ENCODE assay signal across 23 cellular contexts in genomic region chr2:49240608-49241007, GRCh38.
DNase-seq lines count a peak whose midpoint lies in the region; ATAC-seq and TF ChIP-seq lines count a peak whose summit lies in the region.
"Had no signal": no experiment of that assay in that cellular context is flagged by ENCODE, and none has a peak within 500 bp of the region (broad histone marks: within the 10 kb centered on the region; RNA-seq: fewer than 3 reads in every experiment).

No MANE protein-coding gene starts in this region.

- H3K4me1 ChIP-seq in IMR-90 (ENCODE audit: control insufficient read depth, insufficient read depth, low read length), result peaks cover 8% of the 10 kb centered on the region
- H3K4me1 ChIP-seq: adrenal gland, psoas muscle had no signal

- WGBS in IMR-90 (ENCODE audit: extremely low coverage in 2 of 2, insufficient read length in 1 of 2), 2 experiments, result no CpG with 5 or more reads among the region's 3 CpGs

- dilution Hi-C loops in IMR-90 (cut with HindIII; ENCODE audit: low sequenced_read_pairs, unreplicated experiment), result no loop called here

- no peak overlapping the region for H2AK9ac ChIP-seq in IMR-90 (replicated peaks; ENCODE audit: low read depth, low read length, poor library complexity)

- ATAC-seq in IMR-90 (ENCODE audit: low read depth) (peak; percentile 56), GM21447 (IDR thresholded peaks at IDR 0.05; ENCODE audit: unreplicated experiment) (no peak), HG03342 (IDR thresholded peaks at IDR 0.05; ENCODE audit: unreplicated experiment) (no peak)
- ATAC-seq: natural killer cell, psoas muscle had no signal

- H2BK15ac ChIP-seq in IMR-90 (ENCODE audit: low read depth, low read length), result no peak overlapping the region

- no peak overlapping the region for H3K27ac ChIP-seq in IMR-90 (ENCODE audit: insufficient read depth, low read length)
- H3K27ac ChIP-seq: adrenal gland, cardiac muscle cell, psoas muscle had no signal

- peak overlapping the region; percentile 16; the same call in 1 of the 2 replicates for H2AK5ac ChIP-seq in IMR-90 (ENCODE audit: low read depth, low read length)

- H3K23ac ChIP-seq in IMR-90 (ENCODE audit: low read depth, low read length), result no peak overlapping the region

- no peak overlapping the region for H4K8ac ChIP-seq in IMR-90 (ENCODE audit: low read depth in 2 of 2, low read length in 2 of 2)

- no peaks in the 10 kb centered on the region for H3K79me1 ChIP-seq in IMR-90 (ENCODE audit: low read depth in 1 of 2, low read length in 2 of 2)

- TF ChIP-seq CTCF in IMR-90 (conservative IDR thresholded peaks at IDR 0.05; ENCODE audit: low read depth, low read length), result no peak

- in situ Hi-C loops in IMR-90 (cut with MboI; ENCODE audit: low sequenced_read_pairs), result no loop called here

- peak overlapping the region; percentile 3; the same call in 1 of the 2 replicates for H2BK120ac ChIP-seq in IMR-90 (ENCODE audit: low read depth, low read length)

- H4K5ac ChIP-seq in IMR-90 (ENCODE audit: low read depth, low read length), result no peak overlapping the region

- no peak overlapping the region for H2AFZ ChIP-seq in IMR-90 (replicated peaks; ENCODE audit: low read length, poor library complexity)

- no peak overlapping the region for H3K4me3 ChIP-seq in IMR-90 (ENCODE audit: insufficient read depth, low read depth, low read length)
- H3K4me3 ChIP-seq: adrenal gland, cardiac muscle cell, lung, psoas muscle, smooth muscle cell had no signal

- H2BK20ac ChIP-seq in IMR-90 (ENCODE audit: low read depth, low read length), result peak overlapping the region; percentile 75; the same call in 1 of the 2 replicates

- no peak overlapping the region for H3K4me2 ChIP-seq in IMR-90 (ENCODE audit: low read depth, low read length)
- H3K4me2 ChIP-seq: smooth muscle cell had no signal

- no peaks in the 10 kb centered on the region for H3K9me1 ChIP-seq in IMR-90 (ENCODE audit: insufficient read depth, low read length)

- intact Hi-C loops in IMR-90 (cut with micrococcal nuclease), result loop anchor here (5.0 to 10.0 kb wide), 2 partner anchors 293 to 516 kb away; no protein-coding TSS in a partner anchor

- no TSS peak for BruUV-seq in IMR-90 (replicated peaks; lab: Mats Ljungman, UMichigan)

- no peak overlapping the region for H3K56ac ChIP-seq in IMR-90 (ENCODE audit: extremely low read depth, insufficient read depth, low read length)

- no peak overlapping the region for H4K91ac ChIP-seq in IMR-90 (ENCODE audit: insufficient read depth, low read depth, low read length)

- H3K14ac ChIP-seq in IMR-90 (replicated peaks; ENCODE audit: low read depth, low read length), result no peak overlapping the region

- H3K4ac ChIP-seq in IMR-90 (ENCODE audit: low read depth, low read length), result 0 out of 2 replicates have a peak overlapping the region, but pooled peaks have one; percentile 43

- no peaks in the 10 kb centered on the region for H3K9me3 ChIP-seq in IMR-90 (ENCODE audit: control insufficient read depth, insufficient read depth, low read length)
- H3K9me3 ChIP-seq: adrenal gland, psoas muscle had no signal

- H2BK5ac ChIP-seq in IMR-90 (ENCODE audit: low read depth, low read length, poor library complexity, severe bottlenecking), result no peak overlapping the region

- TF ChIP-seq POLR2A in IMR-90 (IDR thresholded peaks at IDR 0.05; ENCODE audit: low read depth, low read length), result no peak

- no peak for TF ChIP-seq RAD21 in IMR-90 (IDR thresholded peaks at IDR 0.05; ENCODE audit: low read length)

- no peaks in the 10 kb centered on the region for H3K36me3 ChIP-seq in IMR-90 (ENCODE audit: control insufficient read depth, insufficient read depth, low read length)
- H3K36me3 ChIP-seq: adrenal gland, cardiac muscle cell had no signal

- peak overlapping the region; percentile 59; the same call in 1 of the 2 replicates for H3K18ac ChIP-seq in IMR-90 (ENCODE audit: low read depth, low read length)

- CTCF ChIA-PET in IMR-90 (lab: Yijun Ruan, JAX), result interaction anchor here (1.6 kb wide), 1 partner anchor 294 kb away, joined by 3 read pairs; no protein-coding TSS in a partner anchor

- no peak overlapping the region for H3K9ac ChIP-seq in IMR-90 (ENCODE audit: low read depth, low read length)

- no peaks in the 10 kb centered on the region for H3K27me3 ChIP-seq in IMR-90 (ENCODE audit: control insufficient read depth, insufficient read depth, low read length)
- H3K27me3 ChIP-seq: adrenal gland, cardiac muscle cell had no signal

- DNase-seq in COLO668 (lab: John Stamatoyannopoulos, UW; ENCODE audit: unreplicated experiment) (peak; percentile 49), IMR-90 (peak; percentile 33), fibroblast of the conjunctiva (ENCODE audit: low read depth) (peak; percentile 18), myocyte (ENCODE audit: low read depth) (peak; percentile 75), NCI-H2081 (lab: John Stamatoyannopoulos, UW) (no peak), NCI-H146 treated with DMSO at 0.1 percent for 48 hours (lab: John Stamatoyannopoulos, UW; ENCODE audit: unreplicated experiment) (no peak)
- DNase-seq: activated CD4-positive, alpha-beta T cell treated with anti-CD3 and anti-CD28 coated beads, Interleukin-2, amount 10 ng/mL, durations not matched to agents 7 days and 5 days; activated CD8-positive, alpha-beta memory T cell treated with anti-CD3 and anti-CD28 coated beads, Interleukin-2, amount 50 U/mL, for 48 hours; activated effector memory CD4-positive, alpha-beta T cell treated with Interleukin-2 at 50 U/mL for 16 hours; adrenal gland; CD4-positive, CD25-positive, alpha-beta regulatory T cell; natural killer cell; NCI-H1436 treated with DMSO at 0.1 percent for 48 hours; NCI-H2171 treated with DMSO at 0.1 percent for 48 hours; NCI-H526 treated with DMSO at 0.1 percent for 48 hours; psoas muscle; SIG-M5; stimulated activated CD4-positive, alpha-beta T cell treated with anti-CD3 and anti-CD28 coated beads, Interleukin-4, amount 100 ng/mL, for 24 hours had no signal

- H4K20me1 ChIP-seq in IMR-90 (ENCODE audit: insufficient read depth, low read length), result no peaks in the 10 kb centered on the region

- POLR2A ChIA-PET in IMR-90 (lab: Charles Lee; ENCODE audit: unreplicated experiment), result no interaction called here

TF ChIP-seq in IMR-90, 13 proteins besides CTCF, POLR2A, EP300 and RAD21:
- no peak for TF ChIP-seq CHD1 (IDR thresholded peaks at IDR 0.05; ENCODE audit: low read depth, low read length)
- no peak for TF ChIP-seq BHLHE40 (IDR thresholded peaks at IDR 0.05; ENCODE audit: low read depth, low read length)
- no peak for TF ChIP-seq USF2 (IDR thresholded peaks at IDR 0.05; ENCODE audit: low read depth, low read length)
- no peak for TF ChIP-seq ELK1 (IDR thresholded peaks at IDR 0.05; ENCODE audit: borderline replicate concordance, low read depth, low read length)
- no peak for TF ChIP-seq RCOR1 (IDR thresholded peaks at IDR 0.05; ENCODE audit: insufficient replicate concordance, low read length)
- TF ChIP-seq RFX5 (IDR thresholded peaks at IDR 0.05; ENCODE audit: low read depth, low read length), result no peak
- TF ChIP-seq MAZ (IDR thresholded peaks at IDR 0.05; ENCODE audit: borderline replicate concordance, low read depth, low read length), result no peak
- TF ChIP-seq MAFK (IDR thresholded peaks at IDR 0.05; ENCODE audit: low read depth, low read length), result no peak
- no peak for TF ChIP-seq CEBPB (IDR thresholded peaks at IDR 0.05; ENCODE audit: low read depth, low read length)
- TF ChIP-seq SMC3 (IDR thresholded peaks at IDR 0.05; ENCODE audit: low read depth, low read length), result no peak
TF ChIP-seq in IMR-90: peak in this region for 0.

Comparison
In these comparisons a context has a peak if more than half of its experiments do, and no peak if none do; other contexts are left out.
1. DNase-seq: peak in COLO668 (single experiment), IMR-90 (single experiment), fibroblast of the conjunctiva (single experiment) and myocyte (single experiment); none in NCI-H2081 (0 of 2) and NCI-H146 treated with DMSO at 0.1 percent for 48 hours (single experiment).